In the genomic region with DNA sequence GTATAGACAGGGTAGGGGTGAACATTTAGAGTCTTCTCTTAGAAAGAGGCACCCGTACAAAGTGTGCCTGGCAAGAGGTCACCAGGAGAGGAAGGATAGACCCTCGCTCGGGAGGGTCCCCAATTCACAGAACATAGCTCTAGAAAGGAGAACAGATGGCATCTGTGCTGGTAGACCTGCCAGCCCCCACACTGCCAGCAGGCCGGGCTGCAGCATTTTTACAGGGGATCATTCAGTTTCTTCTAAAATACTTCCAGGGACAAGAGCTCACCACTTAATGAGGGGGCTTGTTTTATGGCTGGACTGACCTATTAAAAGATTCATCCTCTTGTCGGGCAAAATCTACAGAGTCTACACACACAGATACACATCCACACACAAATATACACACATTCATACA, we compare ENCODE assay signal across 18 cellular contexts.
"Had no signal": no experiment of that assay in that cellular context is flagged by ENCODE, and none has a peak within 500 bp of the region (broad histone marks: within the 10 kb centered on the region; RNA-seq: fewer than 3 reads in every experiment).

No MANE protein-coding gene starts in this region.

- H3K4me1 ChIP-seq: pancreas, prostate gland, right lobe of liver, testis, tibial nerve had no signal

- DNase-seq: effector memory CD8-positive, alpha-beta T cell; gastrocnemius medialis; islet precursor cell; mammary epithelial cell; natural killer cell; retina; stimulated activated CD4-positive, alpha-beta T cell treated with anti-CD3 and anti-CD28 coated beads, Interleukin-2, amount 100 ng/mL, for 24 hours; stimulated activated CD4-positive, alpha-beta T cell treated with anti-CD3 and anti-CD28 coated beads, Interleukin-4, amount 100 ng/mL, for 4 hours; stimulated activated naive B cell treated with anti-CD40 and anti-IgM and Interleukin-4, amounts not matched to agents 10 μg/mL and 1 μg/mL and 100 μg/mL, for 72 hours; stimulated activated naive CD8-positive, alpha-beta T cell treated with anti-CD3 and anti-CD28 coated beads, Interleukin-15, amount 100 ng/mL, for 72 hours; testis had no signal

- H3K9me3 ChIP-seq: esophagus muscularis mucosa, gastrocnemius medialis, pancreas, prostate gland, right lobe of liver, testis, tibial nerve had no signal

- H3K27me3 ChIP-seq: esophagus muscularis mucosa, gastrocnemius medialis, pancreas, right lobe of liver, testis, tibial nerve had no signal

- H3K27ac ChIP-seq: epithelial cell of prostate, esophagus muscularis mucosa, gastrocnemius medialis, pancreas, prostate gland, right lobe of liver, testis, tibial nerve had no signal

- H3K4me3 ChIP-seq: esophagus muscularis mucosa, gastrocnemius medialis, pancreas, prostate gland, right lobe of liver, testis, tibial nerve had no signal

- ATAC-seq: effector memory CD8-positive, alpha-beta T cell; gastrocnemius medialis; left lobe of liver; natural killer cell; pancreas; right lobe of liver; stimulated activated naive B cell treated with anti-CD40 and anti-IgM and Interleukin-4, amounts not matched to agents 10 μg/mL and 1 μg/mL and 100 μg/mL, for 72 hours; stimulated activated naive CD8-positive, alpha-beta T cell treated with anti-CD3 and anti-CD28 coated beads, Interleukin-15, amount 100 ng/mL, for 72 hours had no signal

- H3K36me3 ChIP-seq: gastrocnemius medialis, prostate gland, right lobe of liver, tibial nerve had no signal
